27 cellular contexts compared by ENCODE assay signal in genomic region chr3:30864158-30864557, GRCh38. TPM values are rescaled to one million over a fixed set of nuclear protein-coding genes. Genes with fewer than 3 reads are reported as not detected.
"Had no signal": no experiment of that assay in that cellular context is flagged by ENCODE, and none has a peak within 500 bp of the region (broad histone marks: within the 10 kb centered on the region; RNA-seq: fewer than 3 reads in every experiment).

No MANE protein-coding gene starts in this region.

- H3K27ac Mint-ChIP-seq: natural killer cell; stimulated activated memory B cell treated with anti-CD40 and anti-IgM and Interleukin-4, amounts not matched to agents 10 μg/mL and 1 μg/mL and 100 μg/mL, for 72 hours had no signal

- H3K4me3 Mint-ChIP-seq: natural killer cell; stimulated activated memory B cell treated with anti-CD40 and anti-IgM and Interleukin-4, amounts not matched to agents 10 μg/mL and 1 μg/mL and 100 μg/mL, for 72 hours had no signal

- H3K27me3 ChIP-seq: esophagus muscularis mucosa, neutrophil, pancreas, right atrium auricular region, testis, tibial nerve, upper lobe of left lung had no signal

- H3K27ac ChIP-seq: coronary artery, foreskin keratinocyte, lower lobe of right lung, neutrophil, pancreas, right atrium auricular region, skin epidermis, spleen, testis, tibial nerve, upper lobe of left lung had no signal

- DNase-seq: dermis blood vessel endothelial cell; effector memory CD4-positive, alpha-beta T cell; foreskin keratinocyte; left ventricle myocardium superior; lower lobe of right lung; natural killer cell; pancreas; spleen; stimulated activated CD4-positive, alpha-beta T cell treated with anti-CD3 and anti-CD28 coated beads, Interleukin-4, amount 100 ng/mL, for 4 hours; stimulated activated naive CD8-positive, alpha-beta T cell treated with anti-CD3 and anti-CD28 coated beads, Interleukin-15, Interleukin-2, amounts not matched to agents 100 U/mL and 50 U/mL, for 24 hours; substantia nigra; testis; upper lobe of left lung had no signal

- H3K9me3 Mint-ChIP-seq: natural killer cell; stimulated activated memory B cell treated with anti-CD40 and anti-IgM and Interleukin-4, amounts not matched to agents 10 μg/mL and 1 μg/mL and 100 μg/mL, for 72 hours had no signal

- H3K9me3 ChIP-seq: esophagus muscularis mucosa, lower lobe of right lung, neutrophil, pancreas, right atrium auricular region, spleen, testis, tibial nerve, upper lobe of left lung had no signal

- H3K4me3 ChIP-seq: coronary artery, lower lobe of right lung, pancreas, right atrium auricular region, skin epidermis, spleen, testis, tibial nerve, upper lobe of left lung had no signal

- FAIRE-seq: endothelial cell of umbilical vein, keratinocyte, pancreas, urothelium cell line had no signal

- H3K36me3 Mint-ChIP-seq: natural killer cell; stimulated activated memory B cell treated with anti-CD40 and anti-IgM and Interleukin-4, amounts not matched to agents 10 μg/mL and 1 μg/mL and 100 μg/mL, for 72 hours had no signal

- H3K27me3 Mint-ChIP-seq: stimulated activated memory B cell treated with anti-CD40 and anti-IgM and Interleukin-4, amounts not matched to agents 10 μg/mL and 1 μg/mL and 100 μg/mL, for 72 hours had no signal

- H3K4me1 Mint-ChIP-seq: natural killer cell; stimulated activated memory B cell treated with anti-CD40 and anti-IgM and Interleukin-4, amounts not matched to agents 10 μg/mL and 1 μg/mL and 100 μg/mL, for 72 hours had no signal

- H3K4me1 ChIP-seq: foreskin keratinocyte, lower lobe of right lung, pancreas, right atrium auricular region, spleen, testis, upper lobe of left lung had no signal

- H3K36me3 ChIP-seq: esophagus muscularis mucosa, lower lobe of right lung, neutrophil, pancreas, right atrium auricular region, spleen, tibial nerve, upper lobe of left lung had no signal

- ATAC-seq: foreskin keratinocyte; left ventricle myocardium superior; lower lobe of right lung; natural killer cell; pancreas; sciatic nerve; stimulated activated memory B cell treated with anti-CD40 and anti-IgM and Interleukin-4, amounts not matched to agents 10 μg/mL and 1 μg/mL and 100 μg/mL, for 72 hours; stimulated activated naive CD8-positive, alpha-beta T cell treated with anti-CD3 and anti-CD28 coated beads, Interleukin-15, Interleukin-2, amounts not matched to agents 100 U/mL and 50 U/mL, for 24 hours had no signal

RNA-seq across cellular contexts. Expression of gene GADL1, which starts 30.3 kb away (rescaled TPM):
- total RNA-seq: dermis blood vessel endothelial cell, endothelial cell of umbilical vein, epithelial cell of proximal tubule, foreskin keratinocyte, left ventricle myocardium superior, lower lobe of right lung, mesenteric fat pad, natural killer cell, pancreas, right atrium auricular region, tibial nerve had no signal
- polyA plus RNA-seq: endothelial cell of umbilical vein, foreskin keratinocyte, keratinocyte, neural cell had no signal
